Comparison of ENCODE assay signal across 1 cellular context in genomic region chr17:81403040-81403467, GRCh38.
TF ChIP-seq lines count a peak whose summit lies in the region.

No MANE protein-coding gene starts in this region.

TF ChIP-seq in K562, 482 proteins besides CTCF, POLR2A, EP300 and RAD21:
- TF ChIP-seq ZBTB33 (CRISPR knock-in tag; IDR thresholded peaks at IDR 0.05): peak; percentile 79
- no peak for TF ChIP-seq ZNF143 (CRISPR knock-in tag; IDR thresholded peaks at IDR 0.05)
